Comparison of ENCODE assay signal across 8 cellular contexts in genomic region chr2:212863185-212863588, GRCh38.
DNase-seq lines count a peak whose midpoint lies in the region; ATAC-seq and TF ChIP-seq lines count a peak whose summit lies in the region.

No MANE protein-coding gene starts in this region.

- H3K27me3 ChIP-seq in HL-60 (ENCODE audit: insufficient read depth, poor library complexity, severe bottlenecking) (no peaks in the 10 kb centered on the region), SU-DHL-6 (ENCODE audit: low read length) (no peaks in the 10 kb centered on the region)

- peak; percentile 51 for TF ChIP-seq CTCF in HL-60 (IDR thresholded peaks at IDR 0.05; ENCODE audit: insufficient read depth, low read length)
- TF ChIP-seq CTCF in SU-DHL-6 (IDR thresholded peaks at IDR 0.05; ENCODE audit: insufficient read depth, low read length, poor library complexity, severe bottlenecking) = peak; percentile 62

- ATAC-seq in esophagus mucosa (peak; percentile 81), GM19452 (IDR thresholded peaks at IDR 0.05; ENCODE audit: unreplicated experiment) (no peak)

- no peak overlapping the region for H3K9ac ChIP-seq in SU-DHL-6 (ENCODE audit: low read length)

- H3K27ac ChIP-seq in HL-60 (replicated peaks) = no peak overlapping the region
- no peak overlapping the region for H3K27ac ChIP-seq in SU-DHL-6 (ENCODE audit: low read depth, low read length)

- H3K4me3 ChIP-seq in HL-60 (replicated peaks; ENCODE audit: insufficient read depth, low read length) (no peak overlapping the region), SU-DHL-6 (ENCODE audit: insufficient read depth, low read length, poor library complexity, severe bottlenecking) (no peak overlapping the region)

- DNase-seq in activated T-cell treated with anti-CD3 and anti-CD28 coated beads for 24 hours (ENCODE audit: low read depth) (peak; percentile 6), HL-60 (ENCODE audit: low read depth in 1 of 2, low spot score in 1 of 2) (peak; percentile 37 to 61), medulla oblongata (ENCODE audit: extremely low spot score) (no peak)
- no peak for DNase-seq in activated T-cell treated with anti-CD3 and anti-CD28 coated beads, Interleukin-2, amount 50 U/mL, for 1 hour
- DNase-seq in stimulated activated CD4-positive, alpha-beta T cell treated with anti-CD3 and anti-CD28 coated beads, Interleukin-4, amount 100 ng/mL, for 1 hour = peak; percentile 3

- no peaks in the 10 kb centered on the region for H3F3A ChIP-seq in SU-DHL-6 (ENCODE audit: insufficient read depth)

- H3K9me2 ChIP-seq in SU-DHL-6 (replicated peaks; ENCODE audit: insufficient read depth, low read length) = no peaks in the 10 kb centered on the region

- H3K4me2 ChIP-seq in SU-DHL-6 (ENCODE audit: low read depth, low read length, poor library complexity, severe bottlenecking) = no peak overlapping the region

- peaks cover 20% of the 10 kb centered on the region for H3K9me3 ChIP-seq in SU-DHL-6 (ENCODE audit: insufficient read depth, low read length)

- H2AFZ ChIP-seq in SU-DHL-6 (ENCODE audit: low read depth, low read length, severe bottlenecking) = no peak overlapping the region

- H3K79me2 ChIP-seq in SU-DHL-6 (ENCODE audit: insufficient read depth, low read length) = no peaks in the 10 kb centered on the region

- H3K36me3 ChIP-seq in SU-DHL-6 (ENCODE audit: low read length) = peaks cover 10% of the 10 kb centered on the region; the same call in 1 of the 2 replicates

- no peaks in the 10 kb centered on the region for H4K20me1 ChIP-seq in SU-DHL-6 (ENCODE audit: low read depth, low read length)

Comparison
In these comparisons a context has a peak if more than half of its experiments do, and no peak if none do; other contexts are left out.
1. DNase-seq: peak in activated T-cell treated with anti-CD3 and anti-CD28 coated beads for 24 hours (single experiment), HL-60 (2 of 2) and stimulated activated CD4-positive, alpha-beta T cell treated with anti-CD3 and anti-CD28 coated beads, Interleukin-4, amount 100 ng/mL, for 1 hour (single experiment); none in activated T-cell treated with anti-CD3 and anti-CD28 coated beads, Interleukin-2, amount 50 U/mL, for 1 hour (single experiment) and medulla oblongata (single experiment).